23 cellular contexts compared by ENCODE assay signal in genomic region chr9:127117801-127118200, GRCh38. TPM values are rescaled to one million over a fixed set of nuclear protein-coding genes. Genes with fewer than 3 reads are reported as not detected.
A peak's percentile ranks its signal among the peaks of the same experiment; 100 is the strongest.
DNase-seq lines count a peak whose midpoint lies in the region; ATAC-seq and TF ChIP-seq lines count a peak whose summit lies in the region.
"Had no signal": no experiment of that assay in that cellular context is flagged by ENCODE, and none has a peak within 500 bp of the region (broad histone marks: within the 10 kb centered on the region; RNA-seq: fewer than 3 reads in every experiment).

No MANE protein-coding gene starts in this region.

- no peak for ATAC-seq in GM18858 (IDR thresholded peaks at IDR 0.05; ENCODE audit: unreplicated experiment)
- ATAC-seq: HepG2, PC-3 had no signal

- no peak overlapping the region for H3K9ac ChIP-seq in BLaER1
- peak overlapping the region in 2 of 3 donors; percentile 8 to 62 for H3K9ac ChIP-seq in skeletal muscle tissue (ENCODE audit: low read depth in 1 of 3, low read length in 3 of 3)
- H3K9ac ChIP-seq: GM23248 had no signal

- H3K27me3 ChIP-seq in BLaER1 = no peaks in the 10 kb centered on the region
- no peaks in the 10 kb centered on the region for H3K27me3 ChIP-seq in skeletal muscle tissue (ENCODE audit: control insufficient read depth in 3 of 3, insufficient read depth in 3 of 3, low read length in 3 of 3)
- peaks cover 0 to 5% (median 0%) of the 10 kb centered on the region in 4 donors for H3K27me3 ChIP-seq in esophagus squamous epithelium
- H3K27me3 ChIP-seq: SJSA1 had no signal

- intact Hi-C loops in esophagus squamous epithelium (cut with DNase I) = no loop called here

- 91 to 92% methylated on average over 2 to 4 of the region's 4 CpGs for WGBS in esophagus squamous epithelium, 2 donors

- H3K4me3 ChIP-seq in BLaER1 (no peak overlapping the region), skeletal muscle tissue (ENCODE audit: low read length in 3 of 3) (peak overlapping the region in 1 of 3 donors; percentile 40), esophagus squamous epithelium (no peak overlapping the region)
- H3K4me3 ChIP-seq: GM12878, GM23248, SJSA1 had no signal

- TF ChIP-seq CTCF in glutamatergic neuron (IDR thresholded peaks at IDR 0.05; ENCODE audit: partially characterized antibody, unreplicated experiment) = no peak
- no peak for TF ChIP-seq CTCF in esophagus squamous epithelium (IDR thresholded peaks at IDR 0.05)

- peaks cover 76% of the 10 kb centered on the region for H3K4me1 ChIP-seq in BLaER1
- peaks cover 70 to 96% (median 89%) of the 10 kb centered on the region in 3 donors for H3K4me1 ChIP-seq in skeletal muscle tissue (ENCODE audit: control insufficient read depth in 3 of 3, insufficient read depth in 3 of 3, low read length in 3 of 3)
- peaks cover 14 to 84% (median 32%) of the 10 kb centered on the region in 3 donors for H3K4me1 ChIP-seq in esophagus squamous epithelium

- H3K36me3 Mint-ChIP-seq in glutamatergic neuron (ENCODE audit: unreplicated experiment) = no peaks in the 10 kb centered on the region

- H3K9me3 Mint-ChIP-seq in glutamatergic neuron (ENCODE audit: unreplicated experiment) = peaks cover 4% of the 10 kb centered on the region
- H3K9me3 Mint-ChIP-seq: CD4-positive, alpha-beta memory T cell had no signal

- DNase-seq in glutamatergic neuron (no peak), GM03348 (ENCODE audit: low spot score) (no peak), NCI-H774 (lab: John Stamatoyannopoulos, UW) (no peak), esophagus squamous epithelium (lab: John Stamatoyannopoulos, UW) (no peak)
- DNase-seq: Caco-2; CD4-positive, alpha-beta memory T cell; H7; MV-4-11; NCI-H1105; NCI-H2029; NCI-H524 treated with DMSO at 0.1 percent for 48 hours; NK-92 treated with Interleukin-12 subunit alpha and Interleukin-12 subunit beta, amount 100 ng/mL, for 24 hours; PC-3; Right ventricle myocardium superior had no signal

- H3K27ac Mint-ChIP-seq in glutamatergic neuron (ENCODE audit: unreplicated experiment) = no peak overlapping the region

- peaks cover 2% of the 10 kb centered on the region for H3K27me3 Mint-ChIP-seq in glutamatergic neuron (ENCODE audit: unreplicated experiment)

- H3K36me3 ChIP-seq in BLaER1 = peaks cover 4% of the 10 kb centered on the region; the same call in 1 of the 2 replicates
- H3K36me3 ChIP-seq in skeletal muscle tissue (ENCODE audit: control insufficient read depth in 3 of 3, insufficient read depth in 3 of 3, low read length in 3 of 3) = peaks cover 0 to 12% (median 7%) of the 10 kb centered on the region in 3 donors
- peaks cover 0 to 6% (median 0%) of the 10 kb centered on the region in 3 donors for H3K36me3 ChIP-seq in esophagus squamous epithelium
- H3K36me3 ChIP-seq: SJSA1 had no signal

- TF ChIP-seq POLR2A in esophagus squamous epithelium (IDR thresholded peaks at IDR 0.05) = no peak

- H3K9me3 ChIP-seq in BLaER1 (no peaks in the 10 kb centered on the region), skeletal muscle tissue (ENCODE audit: control insufficient read depth in 3 of 3, low read length in 3 of 3) (no peaks in the 10 kb centered on the region), esophagus squamous epithelium (no peaks in the 10 kb centered on the region)
- H3K9me3 ChIP-seq: Caco-2, SJSA1 had no signal

- peak overlapping the region; percentile 62 for H3K27ac ChIP-seq in BLaER1
- H3K27ac ChIP-seq in angular gyrus (ENCODE audit: low read depth, low read length) = peak overlapping the region; percentile 41
- peak overlapping the region; percentile 51 for H3K27ac ChIP-seq in skeletal muscle tissue (ENCODE audit: low read depth, low read length)
- no peak overlapping the region for H3K27ac ChIP-seq in esophagus squamous epithelium
- H3K27ac ChIP-seq: GM23248, SJSA1 had no signal

- H4K20me1 ChIP-seq in BLaER1 = peaks cover 6% of the 10 kb centered on the region; the same call in 1 of the 2 replicates

- peaks cover 33% of the 10 kb centered on the region for H3K4me1 Mint-ChIP-seq in glutamatergic neuron (ENCODE audit: low read depth, unreplicated experiment)

- H3K4me2 ChIP-seq in BLaER1 = peak overlapping the region; percentile 86

- H3K4me3 Mint-ChIP-seq in glutamatergic neuron (ENCODE audit: unreplicated experiment) = peak overlapping the region; percentile 56

RNA-seq across cellular contexts. Expression of gene ANGPTL2, which starts 4.6 kb away (rescaled TPM):
- total RNA-seq in glutamatergic neuron (ENCODE audit: unreplicated experiment) (55.5 TPM), skeletal muscle tissue (37.6 TPM), esophagus squamous epithelium (10 to 100 TPM in 1 of 4 donors, 1 to 10 TPM in 3; 2.4 to 24.6 (median 7.6) TPM)
- total RNA-seq: Caco-2; CD4-positive, alpha-beta memory T cell; MCF 10A had no signal

Comparison
In these comparisons a context has a peak if more than half of its experiments do, and no peak if none do; other contexts are left out.
1. H3K27ac ChIP-seq: peak in BLaER1 (single experiment), angular gyrus (single experiment) and skeletal muscle tissue (single experiment); none in esophagus squamous epithelium (0 of 4).